ENCODE assay signal across 8 cellular contexts in the genomic region with DNA sequence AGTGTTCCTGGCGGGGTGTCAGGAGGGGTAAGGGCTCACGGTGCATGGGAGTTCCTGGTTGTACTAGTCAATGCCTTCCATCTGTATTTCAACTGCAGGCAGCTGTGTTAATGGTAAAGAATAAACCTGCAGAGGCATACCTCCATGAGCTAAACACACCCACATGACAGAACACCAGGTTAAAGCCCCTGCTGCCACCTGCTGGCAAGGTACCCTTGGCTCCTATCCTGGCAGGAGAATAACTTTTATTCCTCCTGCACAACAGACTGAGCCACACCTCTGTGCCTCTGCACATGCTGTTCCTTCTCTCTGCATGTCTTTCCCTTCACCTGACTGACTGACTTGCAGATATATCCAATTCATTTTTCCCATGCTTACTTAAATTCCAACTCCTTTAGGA. TPM values are rescaled to one million over a fixed set of nuclear protein-coding genes. Genes with fewer than 3 reads are reported as not detected.
A peak's percentile ranks its signal among the peaks of the same experiment; 100 is the strongest.
DNase-seq lines count a peak whose midpoint lies in the region; ATAC-seq and TF ChIP-seq lines count a peak whose summit lies in the region.

No MANE protein-coding gene starts in this region.

- H3K9me3 ChIP-seq in liver (ENCODE audit: control insufficient read depth in 4 of 4, low read length in 3 of 4) = no peaks in the 10 kb centered on the region

- no peaks in the 10 kb centered on the region for H3K36me3 ChIP-seq in liver (ENCODE audit: control insufficient read depth in 4 of 4, insufficient read depth in 3 of 4, low read depth in 1 of 4, low read length in 3 of 4)

- WGBS in liver = 89% methylated on average over 2 of the region's 2 CpGs

- peak; percentile 2 for DNase-seq in Daoy (ENCODE audit: low read depth)
- peak; percentile 55 for DNase-seq in activated CD4-positive, alpha-beta memory T cell treated with anti-CD3 and anti-CD28 coated beads for 36 hours

- no peaks in the 10 kb centered on the region for H3K9me3 Mint-ChIP-seq in activated CD4-positive, alpha-beta memory T cell treated with anti-CD3 and anti-CD28 coated beads for 36 hours

- H3K9ac ChIP-seq in liver (ENCODE audit: low read depth in 1 of 2, low read length in 2 of 2) = no peak overlapping the region

- no peak overlapping the region for H3K4me3 ChIP-seq in liver (ENCODE audit: low read depth in 1 of 3, low read length in 3 of 3)

- ATAC-seq in HG03354 (IDR thresholded peaks at IDR 0.05; ENCODE audit: poor library complexity, severe bottlenecking, unreplicated experiment) (peak; percentile 58), HG02571 (IDR thresholded peaks at IDR 0.05; ENCODE audit: unreplicated experiment) (no peak), HG03045 (IDR thresholded peaks at IDR 0.05; ENCODE audit: unreplicated experiment) (no peak), GM18907 (IDR thresholded peaks at IDR 0.05; ENCODE audit: unreplicated experiment) (no peak), GM19397 (IDR thresholded peaks at IDR 0.05; ENCODE audit: unreplicated experiment) (no peak)

- CTCF ChIA-PET in activated CD4-positive, alpha-beta memory T cell treated with anti-CD3 and anti-CD28 coated beads for 36 hours (lab: Charles Lee) = interaction anchor here (0.6 to 1.8 kb wide), 4 partner anchors 9 to 1474 kb away, joined by 3 to 10 read pairs (median 3); no protein-coding TSS in a partner anchor

- no peaks in the 10 kb centered on the region for H3K27me3 ChIP-seq in liver (ENCODE audit: control insufficient read depth in 4 of 4, insufficient read depth in 4 of 4, low read length in 3 of 4)

- H3K4me1 Mint-ChIP-seq in activated CD4-positive, alpha-beta memory T cell treated with anti-CD3 and anti-CD28 coated beads for 36 hours (ENCODE audit: low read depth) = no peaks in the 10 kb centered on the region

- H3K4me3 Mint-ChIP-seq in activated CD4-positive, alpha-beta memory T cell treated with anti-CD3 and anti-CD28 coated beads for 36 hours = no peak overlapping the region

- POLR2A ChIA-PET in activated CD4-positive, alpha-beta memory T cell treated with anti-CD3 and anti-CD28 coated beads for 36 hours (lab: Charles Lee) = no interaction called here

- intact Hi-C loops in activated CD4-positive, alpha-beta memory T cell treated with anti-CD3 and anti-CD28 coated beads for 36 hours (cut with micrococcal nuclease) = loop anchor here (5.0 kb wide), 1 partner anchor 145 kb away; no protein-coding TSS in a partner anchor

- no peaks in the 10 kb centered on the region for H3K36me3 Mint-ChIP-seq in activated CD4-positive, alpha-beta memory T cell treated with anti-CD3 and anti-CD28 coated beads for 36 hours

- H3K4me1 ChIP-seq in liver (ENCODE audit: control insufficient read depth in 4 of 4, insufficient read depth in 4 of 4, low read length in 3 of 4) = no peaks in the 10 kb centered on the region

- TF ChIP-seq CTCF in liver (IDR thresholded peaks at IDR 0.05; ENCODE audit: low read depth, low read length, missing input control) = peak; percentile 50

- no peaks in the 10 kb centered on the region for H3K27me3 Mint-ChIP-seq in activated CD4-positive, alpha-beta memory T cell treated with anti-CD3 and anti-CD28 coated beads for 36 hours

- peak; percentile 75 to 80 for TF ChIP-seq RAD21 in liver (IDR thresholded peaks at IDR 0.05)

- no peak overlapping the region for H3K27ac ChIP-seq in liver (ENCODE audit: low read depth in 1 of 2, low read length in 2 of 2)

- no peak overlapping the region for H3K27ac Mint-ChIP-seq in activated CD4-positive, alpha-beta memory T cell treated with anti-CD3 and anti-CD28 coated beads for 36 hours

TF ChIP-seq in liver, 16 proteins besides CTCF, POLR2A, EP300 and RAD21:
- TF ChIP-seq EGR1 (IDR thresholded peaks at IDR 0.05; ENCODE audit: low read depth in 2 of 2) = no peak
- TF ChIP-seq NR2F2 (IDR thresholded peaks at IDR 0.05) = no peak
- no peak for TF ChIP-seq JUND (IDR thresholded peaks at IDR 0.05)
- TF ChIP-seq TAF1 (conservative IDR thresholded peaks at IDR 0.05) = no peak
- TF ChIP-seq, protein P1, sequence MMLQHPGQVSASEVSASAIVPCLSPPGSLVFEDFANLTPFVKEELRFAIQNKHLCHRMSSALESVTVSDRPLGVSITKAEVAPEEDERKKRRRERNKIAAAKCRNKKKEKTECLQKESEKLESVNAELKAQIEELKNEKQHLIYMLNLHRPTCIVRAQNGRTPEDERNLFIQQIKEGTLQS (IDR thresholded peaks at IDR 0.05) = no peak
- no peak for TF ChIP-seq HNF4G (IDR thresholded peaks at IDR 0.05)
- TF ChIP-seq, protein P2, sequence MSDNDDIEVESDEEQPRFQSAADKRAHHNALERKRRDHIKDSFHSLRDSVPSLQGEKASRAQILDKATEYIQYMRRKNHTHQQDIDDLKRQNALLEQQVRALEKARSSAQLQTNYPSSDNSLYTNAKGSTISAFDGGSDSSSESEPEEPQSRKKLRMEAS (IDR thresholded peaks at IDR 0.05) = no peak
- no peak for TF ChIP-seq RXRA (IDR thresholded peaks at IDR 0.05)
- no peak for TF ChIP-seq SP1 (IDR thresholded peaks at IDR 0.05)

RNA-seq across cellular contexts. Expression of a gene that starts 11.1 kb away (rescaled TPM):
- total RNA-seq in Daoy (2014; rRNA removed; shearing (Covaris generic)) = not detected in 2 replicates
- total RNA-seq in activated CD4-positive, alpha-beta memory T cell treated with anti-CD3 and anti-CD28 coated beads for 36 hours = not detected
- not detected for total RNA-seq in liver
- polyA plus RNA-seq in liver = not detected

RNA-seq across cellular contexts. Expression of a gene that starts 20.6 kb away (rescaled TPM):
- 109 and 130 TPM in 2 replicates for total RNA-seq in Daoy (2014; rRNA removed; shearing (Covaris generic))
- total RNA-seq in activated CD4-positive, alpha-beta memory T cell treated with anti-CD3 and anti-CD28 coated beads for 36 hours = 10 to 100 TPM; 52.8 to 55.3 TPM
- total RNA-seq in liver = 10 to 100 TPM; 26.3 to 93.4 TPM
- polyA plus RNA-seq in liver = 10 to 100 TPM; 25.4 to 36.3 TPM
